In genomic region chr16:73226675-73227074, GRCh38 we compare ENCODE assay signal across 25 cellular contexts.
"Had no signal": no experiment of that assay in that cellular context is flagged by ENCODE, and none has a peak within 500 bp of the region (broad histone marks: within the 10 kb centered on the region; RNA-seq: fewer than 3 reads in every experiment).

No MANE protein-coding gene starts in this region.

- H3K27ac Mint-ChIP-seq: dendritic cell treated with granulocyte-macrophage colony-stimulating factor and Interleukin-4, amounts not matched to agents 40 ng/mL and 50 ng/mL, for 4 days; effector memory CD8-positive, alpha-beta T cell; endodermal cell; mesothelial cell of epicardium; naive B cell had no signal

- H3K4me1 Mint-ChIP-seq: naive B cell had no signal

- H3K9me3 ChIP-seq: colonic mucosa, gastroesophageal sphincter, heart left ventricle, left lung, lower lobe of right lung, mucosa of descending colon had no signal

- H3K36me3 ChIP-seq: colonic mucosa, gastroesophageal sphincter, heart left ventricle, left lung, lower lobe of right lung had no signal

- H3K4me3 Mint-ChIP-seq: dendritic cell treated with granulocyte-macrophage colony-stimulating factor and Interleukin-4, amounts not matched to agents 40 ng/mL and 50 ng/mL, for 4 days; effector memory CD8-positive, alpha-beta T cell; endodermal cell; mesothelial cell of epicardium; naive B cell had no signal

- H3K4me2 ChIP-seq: hepatocyte had no signal

- H3K4me3 ChIP-seq: colonic mucosa, gastroesophageal sphincter, heart left ventricle, hepatocyte, left lung, lower lobe of right lung, mucosa of descending colon had no signal

- H3K36me3 Mint-ChIP-seq: mesothelial cell of epicardium, naive B cell had no signal

- H2AFZ ChIP-seq: hepatocyte had no signal

- FAIRE-seq: endometrium, endothelial cell of umbilical vein, frontal cortex, islet of Langerhans, keratinocyte had no signal

- H3K79me2 ChIP-seq: hepatocyte had no signal

- DNase-seq: colonic mucosa; cortex of kidney; effector CD8-positive, alpha-beta T cell; effector memory CD8-positive, alpha-beta T cell; endodermal cell; foreskin keratinocyte; heart left ventricle; hypothalamus; left cardiac atrium; left lung; left ventricle myocardium superior; lower lobe of right lung; mesenchymal stem cell; mucosa of descending colon; naive B cell had no signal

- H3K27me3 Mint-ChIP-seq: dendritic cell treated with granulocyte-macrophage colony-stimulating factor and Interleukin-4, amounts not matched to agents 40 ng/mL and 50 ng/mL, for 4 days; effector memory CD8-positive, alpha-beta T cell had no signal

- H3K9me3 Mint-ChIP-seq: dendritic cell treated with granulocyte-macrophage colony-stimulating factor and Interleukin-4, amounts not matched to agents 40 ng/mL and 50 ng/mL, for 4 days; endodermal cell; naive B cell had no signal

- ATAC-seq: effector memory CD8-positive, alpha-beta T cell; esophagus mucosa; foreskin keratinocyte; gastroesophageal sphincter; left cardiac atrium; left lung; lower lobe of right lung; mucosa of descending colon had no signal

- H3K27ac ChIP-seq: colonic mucosa, foreskin keratinocyte, gastroesophageal sphincter, heart left ventricle, hepatocyte, left lung, lower lobe of right lung had no signal

- H3K4me1 ChIP-seq: colonic mucosa, foreskin keratinocyte, gastroesophageal sphincter, left lung, lower lobe of right lung had no signal

- H3K27me3 ChIP-seq: colonic mucosa, foreskin keratinocyte, gastroesophageal sphincter, heart left ventricle, hepatocyte, left lung had no signal
